34 cellular contexts compared by ENCODE assay signal in the genomic region with DNA sequence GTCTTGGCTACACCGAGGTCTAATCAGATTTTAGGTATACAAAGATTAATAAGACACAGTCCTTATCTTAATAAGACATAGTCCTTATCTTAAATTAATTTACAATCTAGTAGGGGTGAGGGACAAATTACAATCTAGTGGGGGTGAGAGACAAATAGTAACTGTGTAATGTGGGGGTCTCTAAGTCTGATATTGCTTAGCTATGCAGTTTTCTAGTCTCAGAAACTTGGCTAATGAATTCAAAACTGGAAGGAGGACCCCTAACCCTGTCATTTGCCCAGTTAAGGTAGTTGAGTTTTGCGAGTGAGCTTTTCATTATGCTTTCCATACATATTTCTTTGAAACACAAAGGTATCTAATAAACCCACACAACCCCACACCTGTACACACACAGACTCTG.
"Had no signal": no experiment of that assay in that cellular context is flagged by ENCODE, and none has a peak within 500 bp of the region (broad histone marks: within the 10 kb centered on the region; RNA-seq: fewer than 3 reads in every experiment).

No MANE protein-coding gene starts in this region.

- H3K9me3 ChIP-seq: MG63 had no signal

- H3K36me3 ChIP-seq: MG63 had no signal

- DNase-seq: MG63, MM.1S, MV-4-11, NCI-H1092, NCI-H1092 treated with DMSO at 0.1 percent for 48 hours, NCI-H1105, NCI-H1105 treated with DMSO at 0.1 percent for 48 hours, NCI-H1417, NCI-H1417 treated with DMSO at 0.1 percent for 48 hours, NCI-H1436, NCI-H1436 treated with DMSO at 0.1 percent for 48 hours, NCI-H146, NCI-H1694, NCI-H1694 treated with DMSO at 0.1 percent for 48 hours, NCI-H187, NCI-H187 treated with DMSO at 0.1 percent for 48 hours, NCI-H1930, NCI-H2029, NCI-H2029 treated with DMSO at 0.1 percent for 48 hours, NCI-H2081, NCI-H2081 treated with DMSO at 0.1 percent for 48 hours, NCI-H2107, NCI-H2171, NCI-H2171 treated with DMSO at 0.1 percent for 48 hours, NCI-H2227 treated with DMSO at 0.1 percent for 48 hours, NCI-H226, NCI-H345, NCI-H446, NCI-H446 treated with DMSO at 0.1 percent for 48 hours, NCI-H510A, NCI-H510A treated with DMSO at 0.1 percent for 48 hours, NCI-H524, NCI-H524 treated with DMSO at 0.1 percent for 48 hours, NCI-H526 treated with DMSO at 0.1 percent for 48 hours had no signal

- H3K27me3 ChIP-seq: MG63 had no signal

- H3K4me3 ChIP-seq: MG63 had no signal
